8 cellular contexts compared by ENCODE assay signal in genomic region chr4:151865327-151865726, GRCh38.
DNase-seq lines count a peak whose midpoint lies in the region; ATAC-seq and FAIRE-seq lines count a peak whose summit lies in the region.
"Had no signal": no experiment of that assay in that cellular context is flagged by ENCODE, and none has a peak within 500 bp of the region (broad histone marks: within the 10 kb centered on the region; RNA-seq: fewer than 3 reads in every experiment).

No MANE protein-coding gene starts in this region.

- H3K4me3 Mint-ChIP-seq in stimulated activated memory B cell treated with anti-CD40 and anti-IgM and Interleukin-4, amounts not matched to agents 10 μg/mL and 1 μg/mL and 100 μg/mL, for 72 hours, result no peak overlapping the region

- peaks cover 3% of the 10 kb centered on the region for H3K9me3 Mint-ChIP-seq in stimulated activated memory B cell treated with anti-CD40 and anti-IgM and Interleukin-4, amounts not matched to agents 10 μg/mL and 1 μg/mL and 100 μg/mL, for 72 hours

- no peak overlapping the region for H3K27ac Mint-ChIP-seq in stimulated activated memory B cell treated with anti-CD40 and anti-IgM and Interleukin-4, amounts not matched to agents 10 μg/mL and 1 μg/mL and 100 μg/mL, for 72 hours

- no peaks in the 10 kb centered on the region for H3K36me3 Mint-ChIP-seq in stimulated activated memory B cell treated with anti-CD40 and anti-IgM and Interleukin-4, amounts not matched to agents 10 μg/mL and 1 μg/mL and 100 μg/mL, for 72 hours

- no peak for FAIRE-seq in RCC 7860 (lab: Jason Lieb, UNC)
- FAIRE-seq: colon had no signal

- intact Hi-C loops in left cardiac atrium (cut with DNase I), result no loop called here

- H3K27me3 Mint-ChIP-seq in stimulated activated memory B cell treated with anti-CD40 and anti-IgM and Interleukin-4, amounts not matched to agents 10 μg/mL and 1 μg/mL and 100 μg/mL, for 72 hours, result peaks cover 17% of the 10 kb centered on the region

- DNase-seq in Kasumi-1 (lab: John Stamatoyannopoulos, UW), result peak; percentile 99
- peak; percentile 80 for DNase-seq in OCI-M1 (lab: John Stamatoyannopoulos, UW)
- peak; percentile 60 for DNase-seq in left cardiac atrium
- no peak for DNase-seq in RCC 7860 (ENCODE audit: low spot score)
- DNase-seq in LoVo (ENCODE audit: low spot score), result no peak
- no peak for DNase-seq in NCI-H510A treated with DMSO at 0.1 percent for 48 hours (lab: John Stamatoyannopoulos, UW)

- H3K4me1 Mint-ChIP-seq in stimulated activated memory B cell treated with anti-CD40 and anti-IgM and Interleukin-4, amounts not matched to agents 10 μg/mL and 1 μg/mL and 100 μg/mL, for 72 hours, result no peaks in the 10 kb centered on the region

- ATAC-seq in left cardiac atrium, result peak; percentile 50 to 76
- ATAC-seq in stimulated activated memory B cell treated with anti-CD40 and anti-IgM and Interleukin-4, amounts not matched to agents 10 μg/mL and 1 μg/mL and 100 μg/mL, for 72 hours, result peak; percentile 28

Comparison
In these comparisons a context has a peak if more than half of its experiments do, and no peak if none do; other contexts are left out.
1. DNase-seq: peak in Kasumi-1 (2 of 2), OCI-M1 (single experiment) and left cardiac atrium (single experiment); none in RCC 7860 (single experiment), LoVo (single experiment) and NCI-H510A treated with DMSO at 0.1 percent for 48 hours (single experiment).